ENCODE assay signal across 16 cellular contexts in the genomic region with DNA sequence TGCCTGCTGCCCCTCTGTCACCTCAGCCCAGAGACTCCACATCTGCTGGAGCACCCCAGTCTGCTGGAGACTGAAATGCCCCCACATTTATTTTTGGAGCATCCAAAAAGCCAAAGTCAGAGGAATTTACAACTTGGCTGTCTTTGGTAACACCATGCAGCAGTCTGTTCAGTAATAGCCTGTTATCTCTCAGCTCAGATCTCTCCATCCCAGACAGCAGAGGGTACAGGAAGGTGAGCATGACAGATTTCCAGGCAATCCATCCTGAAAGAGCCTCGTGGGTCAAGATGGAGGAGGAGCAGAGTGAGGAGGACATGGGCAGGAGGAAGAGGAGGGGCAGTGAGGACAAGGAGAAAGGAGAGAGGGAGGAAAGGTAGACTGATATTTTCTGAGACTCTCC. TPM values are rescaled to one million over a fixed set of nuclear protein-coding genes. Genes with fewer than 3 reads are reported as not detected.
A peak's percentile ranks its signal among the peaks of the same experiment; 100 is the strongest.
DNase-seq lines count a peak whose midpoint lies in the region; ATAC-seq and TF ChIP-seq lines count a peak whose summit lies in the region.
"Had no signal": no experiment of that assay in that cellular context is flagged by ENCODE, and none has a peak within 500 bp of the region (broad histone marks: within the 10 kb centered on the region; RNA-seq: fewer than 3 reads in every experiment).

No MANE protein-coding gene starts in this region.

- H3K27me3 ChIP-seq in heart left ventricle: no peaks in the 10 kb centered on the region
- no peaks in the 10 kb centered on the region for H3K27me3 ChIP-seq in RWPE2 (ENCODE audit: insufficient read depth, poor library complexity, severe bottlenecking)

- TF ChIP-seq POLR2A in heart left ventricle (IDR thresholded peaks at IDR 0.05): no peak

- H3K9me3 ChIP-seq in heart left ventricle: no peaks in the 10 kb centered on the region
- no peaks in the 10 kb centered on the region for H3K9me3 ChIP-seq in RWPE2 (ENCODE audit: severe bottlenecking)
- H3K9me3 ChIP-seq: Caco-2 had no signal

- WGBS in heart left ventricle, 4 donors: 30 to 57% (median 42%) methylated on average over 1 of the region's 1 CpG

- H3K4me1 ChIP-seq in heart left ventricle: no peaks in the 10 kb centered on the region
- H3K4me1 ChIP-seq in RWPE2 (ENCODE audit: insufficient read depth, poor library complexity, severe bottlenecking): no peaks in the 10 kb centered on the region
- H3K4me1 ChIP-seq: Caco-2 had no signal

- ATAC-seq in heart left ventricle (no peak), RWPE2 (ENCODE audit: low read depth) (no peak)
- ATAC-seq: CD8-positive, alpha-beta T cell; GM12878 had no signal

- H3K36me3 ChIP-seq in heart left ventricle (no peaks in the 10 kb centered on the region), RWPE2 (ENCODE audit: low read depth) (no peaks in the 10 kb centered on the region)

- intact Hi-C loops in cardiac septum (cut with DNase I): no loop called here
- intact Hi-C loops in heart left ventricle (cut with DNase I): no loop called here
- intact Hi-C loops in posterior vena cava (cut with DNase I): no loop called here

- H3K27ac ChIP-seq in heart left ventricle (no peak overlapping the region), RWPE2 (ENCODE audit: poor library complexity, severe bottlenecking) (no peak overlapping the region)

- H3K4me3 ChIP-seq in heart left ventricle (no peak overlapping the region), RWPE2 (ENCODE audit: severe bottlenecking) (no peak overlapping the region)
- H3K4me3 ChIP-seq: GM12878 had no signal

- TF ChIP-seq CTCF in heart left ventricle (IDR thresholded peaks at IDR 0.05): no peak
- no peak for TF ChIP-seq CTCF in RWPE2 (IDR thresholded peaks at IDR 0.05; ENCODE audit: poor library complexity, severe bottlenecking)

- DNase-seq in cardiac septum (ENCODE audit: low spot score) (peak; percentile 15), heart left ventricle (no peak), RWPE2 (ENCODE audit: low spot score) (peak; percentile 3), posterior vena cava (ENCODE audit: low spot score) (peak; percentile 5), GDM1 (lab: John Stamatoyannopoulos, UW) (no peak), NCI-H524 (lab: John Stamatoyannopoulos, UW) (no peak)
- DNase-seq: C1 segment of cervical spinal cord; Caco-2; CD4-positive, CD25-positive, alpha-beta regulatory T cell; CD8-positive, alpha-beta T cell; DMS153; DND-41; GOT3; HCEC 1CT had no signal

RNA-seq across cellular contexts. Expression of a gene that starts 55.9 kb away (rescaled TPM):
- 3.0 TPM for total RNA-seq in cardiac septum
- total RNA-seq in heart left ventricle: 1 to 10 TPM in 8 of 9 donors, under 1 TPM in 1; 0.93 to 3.4 (median 1.6) TPM
- polyA plus RNA-seq in heart left ventricle: 1 to 10 TPM in 1 of 2 donors, under 1 TPM in 1; 0.69 to 1.7 TPM
- 1 to 10 TPM; 4.4 to 5.6 TPM for total RNA-seq in posterior vena cava
- total RNA-seq: A673; CD4-positive, CD25-positive, alpha-beta regulatory T cell; CD8-positive, alpha-beta T cell had no signal
- polyA plus RNA-seq: CD4-positive, CD25-positive, alpha-beta regulatory T cell had no signal

Comparison
In these comparisons a context has a peak if more than half of its experiments do, and no peak if none do; other contexts are left out.
1. DNase-seq: peak in cardiac septum (single experiment), RWPE2 (single experiment) and posterior vena cava (single experiment); none in heart left ventricle (0 of 5), GDM1 (single experiment) and NCI-H524 (0 of 2).